ENCODE assay signal across 25 cellular contexts in the genomic region with DNA sequence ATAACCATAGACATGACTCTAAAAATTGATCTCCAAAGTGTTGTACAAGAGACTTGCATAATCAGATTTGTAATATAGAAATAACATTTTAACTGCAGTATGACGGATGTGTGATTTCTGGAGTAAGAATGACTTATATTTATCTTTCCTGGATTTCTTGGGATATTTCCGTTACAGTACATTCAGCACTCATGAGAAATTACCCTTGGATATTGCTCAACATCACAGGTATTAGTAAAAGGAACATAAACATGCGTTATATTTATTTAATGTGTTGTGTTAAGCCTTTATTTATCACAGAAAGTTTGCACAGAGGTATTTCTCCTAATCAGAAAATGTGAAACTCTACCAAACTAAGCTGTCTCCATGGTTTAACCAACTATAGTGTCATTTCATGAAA.
A peak's percentile ranks its signal among the peaks of the same experiment; 100 is the strongest.
DNase-seq lines count a peak whose midpoint lies in the region; ATAC-seq and TF ChIP-seq lines count a peak whose summit lies in the region.
"Had no signal": no experiment of that assay in that cellular context is flagged by ENCODE, and none has a peak within 500 bp of the region (broad histone marks: within the 10 kb centered on the region; RNA-seq: fewer than 3 reads in every experiment).

No MANE protein-coding gene starts in this region.

- H3K27ac ChIP-seq in OCI-LY1 (ENCODE audit: low read depth, low read length, poor library complexity, severe bottlenecking), result no peak overlapping the region
- H3K27ac ChIP-seq in RWPE2 (ENCODE audit: poor library complexity, severe bottlenecking), result no peak overlapping the region
- H3K27ac ChIP-seq: BLaER1 had no signal

- H3K4me3 ChIP-seq in OCI-LY1 (ENCODE audit: low read depth, low read length, poor library complexity, severe bottlenecking) (no peak overlapping the region), RWPE2 (ENCODE audit: severe bottlenecking) (no peak overlapping the region), mucosa of descending colon (no peak overlapping the region)
- H3K4me3 ChIP-seq: BLaER1, GM12878 had no signal

- H4K20me1 ChIP-seq in OCI-LY1 (ENCODE audit: insufficient read depth, low read length), result no peaks in the 10 kb centered on the region
- H4K20me1 ChIP-seq: BLaER1 had no signal

- no peak overlapping the region for H3K9ac ChIP-seq in OCI-LY1 (ENCODE audit: low read length)
- H3K9ac ChIP-seq: BLaER1 had no signal

- H3K27me3 ChIP-seq in OCI-LY1 (ENCODE audit: insufficient read depth, low read length) (no peaks in the 10 kb centered on the region), RWPE2 (ENCODE audit: insufficient read depth, poor library complexity, severe bottlenecking) (no peaks in the 10 kb centered on the region)
- H3K27me3 ChIP-seq: BE2C, BLaER1 had no signal

- peak; percentile 5 for DNase-seq in HT1080 (ENCODE audit: low read depth)
- DNase-seq in LHCN-M2 (ENCODE audit: low read depth), result peak; percentile 1
- DNase-seq in RWPE2 (ENCODE audit: low spot score), result no peak
- DNase-seq in epidermal melanocyte (ENCODE audit: insufficient read length, low spot score), result no peak
- no peak for DNase-seq in NCI-H1694 treated with DMSO at 0.1 percent for 48 hours (lab: John Stamatoyannopoulos, UW)
- DNase-seq in mucosa of descending colon, result no peak
- DNase-seq: 8988T; ACHN; BE2C; C1 segment of cervical spinal cord; CD4-positive, alpha-beta memory T cell; CD4-positive, CD25-positive, alpha-beta regulatory T cell; CD8-positive, alpha-beta memory T cell; COR-L47; DMS 273 treated with DMSO at 0.1 percent for 48 hours; DMS153; DMS53; DMS79; DND-41; EL; GDM1 had no signal

- no peaks in the 10 kb centered on the region for H3F3A ChIP-seq in OCI-LY1 (ENCODE audit: insufficient read depth, low read length)

- no peaks in the 10 kb centered on the region for H3K9me3 ChIP-seq in OCI-LY1 (ENCODE audit: low read length)
- H3K9me3 ChIP-seq in RWPE2 (ENCODE audit: severe bottlenecking), result no peaks in the 10 kb centered on the region
- no peaks in the 10 kb centered on the region for H3K9me3 ChIP-seq in mucosa of descending colon
- H3K9me3 ChIP-seq: BE2C, BLaER1 had no signal

- H2AFZ ChIP-seq in OCI-LY1 (ENCODE audit: low read length), result peak overlapping the region; percentile 12; the same call in 1 of the 2 replicates

- no peaks in the 10 kb centered on the region for H3K79me2 ChIP-seq in OCI-LY1 (ENCODE audit: insufficient read depth, low read length)

- peaks cover 9% of the 10 kb centered on the region for H3K4me1 ChIP-seq in OCI-LY1 (ENCODE audit: insufficient read depth, low read length, severe bottlenecking)
- H3K4me1 ChIP-seq in RWPE2 (ENCODE audit: insufficient read depth, poor library complexity, severe bottlenecking), result peaks cover 4% of the 10 kb centered on the region
- H3K4me1 ChIP-seq in mucosa of descending colon (ENCODE audit: low read depth), result no peaks in the 10 kb centered on the region
- H3K4me1 ChIP-seq: BE2C, BLaER1 had no signal

- no peaks in the 10 kb centered on the region for H3K9me2 ChIP-seq in OCI-LY1 (ENCODE audit: low read depth, low read length)

- intact Hi-C loops in mucosa of descending colon (cut with DNase I, micrococcal nuclease), result no loop called here

- H3K4me2 ChIP-seq in OCI-LY1 (ENCODE audit: low read length), result peak overlapping the region; percentile 16; the same call in 1 of the 2 replicates
- H3K4me2 ChIP-seq: BLaER1 had no signal

- H3K36me3 ChIP-seq in OCI-LY1 (ENCODE audit: insufficient read depth, low read length) (no peaks in the 10 kb centered on the region), RWPE2 (ENCODE audit: low read depth) (no peaks in the 10 kb centered on the region), mucosa of descending colon (ENCODE audit: low read depth) (no peaks in the 10 kb centered on the region)
- H3K36me3 ChIP-seq: BE2C, BLaER1 had no signal

- TF ChIP-seq CTCF in OCI-LY1 (IDR thresholded peaks at IDR 0.05; ENCODE audit: low read length) (no peak), RWPE2 (IDR thresholded peaks at IDR 0.05; ENCODE audit: poor library complexity, severe bottlenecking) (no peak), mucosa of descending colon (IDR thresholded peaks at IDR 0.05) (no peak)

- ATAC-seq in RWPE2 (ENCODE audit: low read depth), result peak; percentile 50; the same call in 1 of the 3 replicates
- no peak for ATAC-seq in mucosa of descending colon
- ATAC-seq in HG03439 (IDR thresholded peaks at IDR 0.05; ENCODE audit: unreplicated experiment), result no peak
- ATAC-seq: GM12878 had no signal

Comparison
In these comparisons a context has a peak if more than half of its experiments do, and no peak if none do; other contexts are left out.
1. DNase-seq: peak in HT1080 (single experiment) and LHCN-M2 (single experiment); none in RWPE2 (single experiment), epidermal melanocyte (single experiment), NCI-H1694 treated with DMSO at 0.1 percent for 48 hours (single experiment) and mucosa of descending colon (0 of 3).